ENCODE assay signal across 8 cellular contexts in the genomic region with DNA sequence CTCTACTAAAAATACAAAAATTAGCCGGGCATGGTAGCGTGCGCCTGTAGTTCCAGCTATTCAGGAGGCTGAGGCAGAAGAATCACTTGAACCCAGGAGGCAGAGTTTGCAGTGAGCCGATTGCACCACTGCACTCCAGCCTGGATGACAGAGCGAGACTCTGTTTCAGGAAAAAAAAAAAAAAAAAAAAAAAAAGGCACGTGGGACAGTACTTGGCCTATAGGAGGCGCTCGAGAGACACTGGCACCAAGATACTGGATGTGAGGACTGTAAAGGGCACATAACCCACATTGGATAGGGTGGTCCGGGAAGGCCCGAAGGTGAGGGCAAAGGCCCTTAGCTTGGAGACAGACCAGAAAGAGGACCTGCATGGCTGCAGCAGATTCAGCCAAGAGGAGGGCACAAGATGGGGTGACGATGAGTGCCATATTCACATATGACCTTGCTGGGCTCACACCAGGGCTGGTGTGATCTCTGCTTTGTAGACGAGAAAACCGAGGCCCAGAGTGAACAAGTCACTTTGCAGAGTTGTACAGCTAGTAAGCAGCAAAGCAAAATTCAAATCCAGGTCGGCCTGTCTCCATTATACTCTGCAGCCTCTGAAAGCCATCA.
DNase-seq lines count a peak whose midpoint lies in the region; ATAC-seq and TF ChIP-seq lines count a peak whose summit lies in the region.

No MANE protein-coding gene starts in this region.

- no peak overlapping the region for H3K9ac ChIP-seq in liver (ENCODE audit: low read depth in 1 of 2, low read length in 2 of 2)

- ATAC-seq in right cardiac atrium (no peak), GM18873 (IDR thresholded peaks at IDR 0.05; ENCODE audit: low FRiP score, unreplicated experiment) (no peak), GM21360 (IDR thresholded peaks at IDR 0.05; ENCODE audit: unreplicated experiment) (no peak), GM18520 (IDR thresholded peaks at IDR 0.05; ENCODE audit: unreplicated experiment) (no peak)

- TF ChIP-seq RAD21 in liver (IDR thresholded peaks at IDR 0.05): no peak

- H3K27me3 ChIP-seq in left ventricle myocardium inferior (ENCODE audit: low read depth) (no peaks in the 10 kb centered on the region), right cardiac atrium (ENCODE audit: control insufficient read depth, insufficient read depth) (no peaks in the 10 kb centered on the region), liver (ENCODE audit: control insufficient read depth in 4 of 4, insufficient read depth in 4 of 4, low read length in 3 of 4) (no peaks in the 10 kb centered on the region)

- TF ChIP-seq CTCF in left ventricle myocardium inferior (IDR thresholded peaks at IDR 0.05; ENCODE audit: borderline replicate concordance) (peak; percentile 50), liver (IDR thresholded peaks at IDR 0.05; ENCODE audit: low read depth, low read length, missing input control) (peak; percentile 20)

- 73% methylated on average over 14 of the region's 14 CpGs for WGBS in right cardiac atrium
- WGBS in liver: 84% methylated on average over 14 of the region's 14 CpGs

- H3K4me3 ChIP-seq in left ventricle myocardium inferior (no peak overlapping the region), right cardiac atrium (ENCODE audit: low read length) (no peak overlapping the region), liver (ENCODE audit: low read depth in 1 of 3, low read length in 3 of 3) (no peak overlapping the region)

- DNase-seq in left ventricle myocardium inferior (no peak), right cardiac atrium (no peak), NCI-H146 treated with DMSO at 0.1 percent for 48 hours (lab: John Stamatoyannopoulos, UW; ENCODE audit: unreplicated experiment) (peak; percentile 12), astrocyte of the hippocampus (ENCODE audit: low read depth, low spot score) (peak; percentile 42)

- no peaks in the 10 kb centered on the region for H3K4me1 ChIP-seq in left ventricle myocardium inferior
- no peaks in the 10 kb centered on the region for H3K4me1 ChIP-seq in right cardiac atrium (ENCODE audit: control insufficient read depth, insufficient read depth, low read length)
- H3K4me1 ChIP-seq in liver (ENCODE audit: control insufficient read depth in 4 of 4, insufficient read depth in 4 of 4, low read length in 3 of 4): peaks cover 0 to 2% (median 0%) of the 10 kb centered on the region in 4 donors

- H3K9me3 ChIP-seq in left ventricle myocardium inferior (replicated peaks) (no peaks in the 10 kb centered on the region), right cardiac atrium (ENCODE audit: control insufficient read depth, low read length) (no peaks in the 10 kb centered on the region), liver (ENCODE audit: control insufficient read depth in 4 of 4, low read length in 3 of 4) (no peaks in the 10 kb centered on the region)

- intact Hi-C loops in left ventricle myocardium inferior (cut with micrococcal nuclease): no loop called here
- intact Hi-C loops in right cardiac atrium (cut with DNase I): loop anchor here in 2 of 4 donors (10.0 kb wide), 2 partner anchors 200 to 230 kb away; a partner anchor contains a TSS

- no peak overlapping the region for H3K27ac ChIP-seq in left ventricle myocardium inferior (replicated peaks)
- H3K27ac ChIP-seq in right cardiac atrium (ENCODE audit: low read length): no peak overlapping the region
- H3K27ac ChIP-seq in liver (ENCODE audit: low read depth in 1 of 2, low read length in 2 of 2): no peak overlapping the region

- H3K36me3 ChIP-seq in left ventricle myocardium inferior (no peaks in the 10 kb centered on the region), liver (ENCODE audit: control insufficient read depth in 4 of 4, insufficient read depth in 3 of 4, low read depth in 1 of 4, low read length in 3 of 4) (no peaks in the 10 kb centered on the region)

TF ChIP-seq in liver, 16 proteins besides CTCF, POLR2A, EP300 and RAD21:
- TF ChIP-seq, protein P1, sequence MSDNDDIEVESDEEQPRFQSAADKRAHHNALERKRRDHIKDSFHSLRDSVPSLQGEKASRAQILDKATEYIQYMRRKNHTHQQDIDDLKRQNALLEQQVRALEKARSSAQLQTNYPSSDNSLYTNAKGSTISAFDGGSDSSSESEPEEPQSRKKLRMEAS (IDR thresholded peaks at IDR 0.05): no peak
- TF ChIP-seq YY1 (IDR thresholded peaks at IDR 0.05): no peak
- TF ChIP-seq TAF1 (conservative IDR thresholded peaks at IDR 0.05): no peak
- no peak for TF ChIP-seq SP1 (IDR thresholded peaks at IDR 0.05)
- no peak for TF ChIP-seq JUND (IDR thresholded peaks at IDR 0.05)
- no peak for TF ChIP-seq RXRA (IDR thresholded peaks at IDR 0.05)
- no peak for TF ChIP-seq HNF4A (conservative IDR thresholded peaks at IDR 0.05)
- TF ChIP-seq EGR1 (IDR thresholded peaks at IDR 0.05; ENCODE audit: low read depth in 2 of 2): no peak
- TF ChIP-seq, protein P2, sequence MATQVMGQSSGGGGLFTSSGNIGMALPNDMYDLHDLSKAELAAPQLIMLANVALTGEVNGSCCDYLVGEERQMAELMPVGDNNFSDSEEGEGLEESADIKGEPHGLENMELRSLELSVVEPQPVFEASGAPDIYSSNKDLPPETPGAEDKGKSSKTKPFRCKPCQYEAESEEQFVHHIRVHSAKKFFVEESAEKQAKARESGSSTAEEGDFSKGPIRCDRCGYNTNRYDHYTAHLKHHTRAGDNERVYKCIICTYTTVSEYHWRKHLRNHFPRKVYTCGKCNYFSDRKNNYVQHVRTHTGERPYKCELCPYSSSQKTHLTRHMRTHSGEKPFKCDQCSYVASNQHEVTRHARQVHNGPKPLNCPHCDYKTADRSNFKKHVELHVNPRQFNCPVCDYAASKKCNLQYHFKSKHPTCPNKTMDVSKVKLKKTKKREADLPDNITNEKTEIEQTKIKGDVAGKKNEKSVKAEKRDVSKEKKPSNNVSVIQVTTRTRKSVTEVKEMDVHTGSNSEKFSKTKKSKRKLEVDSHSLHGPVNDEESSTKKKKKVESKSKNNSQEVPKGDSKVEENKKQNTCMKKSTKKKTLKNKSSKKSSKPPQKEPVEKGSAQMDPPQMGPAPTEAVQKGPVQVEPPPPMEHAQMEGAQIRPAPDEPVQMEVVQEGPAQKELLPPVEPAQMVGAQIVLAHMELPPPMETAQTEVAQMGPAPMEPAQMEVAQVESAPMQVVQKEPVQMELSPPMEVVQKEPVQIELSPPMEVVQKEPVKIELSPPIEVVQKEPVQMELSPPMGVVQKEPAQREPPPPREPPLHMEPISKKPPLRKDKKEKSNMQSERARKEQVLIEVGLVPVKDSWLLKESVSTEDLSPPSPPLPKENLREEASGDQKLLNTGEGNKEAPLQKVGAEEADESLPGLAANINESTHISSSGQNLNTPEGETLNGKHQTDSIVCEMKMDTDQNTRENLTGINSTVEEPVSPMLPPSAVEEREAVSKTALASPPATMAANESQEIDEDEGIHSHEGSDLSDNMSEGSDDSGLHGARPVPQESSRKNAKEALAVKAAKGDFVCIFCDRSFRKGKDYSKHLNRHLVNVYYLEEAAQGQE (IDR thresholded peaks at IDR 0.05): no peak
TF ChIP-seq in liver: peak in this region for 0.

Comparison
In these comparisons a context has a peak if more than half of its experiments do, and no peak if none do; other contexts are left out.
1. DNase-seq: peak in NCI-H146 treated with DMSO at 0.1 percent for 48 hours (single experiment) and astrocyte of the hippocampus (single experiment); none in left ventricle myocardium inferior (single experiment) and right cardiac atrium (0 of 3).